Comparison of ENCODE assay signal across 2 cellular contexts in genomic region chr19:18373407-18373891, GRCh38.
TF ChIP-seq lines count a peak whose summit lies in the region.

No MANE protein-coding gene starts in this region.

TF ChIP-seq in GM23338, 12 proteins besides CTCF, POLR2A, EP300 and RAD21:
- no peak for TF ChIP-seq REST (IDR thresholded peaks at IDR 0.05; ENCODE audit: unreplicated experiment)
- no peak for TF ChIP-seq ETS1 (IDR thresholded peaks at IDR 0.05)
- TF ChIP-seq NANOG (IDR thresholded peaks at IDR 0.05; ENCODE audit: borderline replicate concordance) = no peak
- TF ChIP-seq ZNF114 (CRISPR knock-in tag; IDR thresholded peaks at IDR 0.05) = no peak
- TF ChIP-seq JUNB (IDR thresholded peaks at IDR 0.05; ENCODE audit: unreplicated experiment) = no peak
- TF ChIP-seq EZH2phosphoT487 (IDR thresholded peaks at IDR 0.05; ENCODE audit: unreplicated experiment) = no peak
- TF ChIP-seq POLR2AphosphoS5 (IDR thresholded peaks at IDR 0.05; ENCODE audit: low read depth) = no peak
- TF ChIP-seq EZH2 (IDR thresholded peaks at IDR 0.05; ENCODE audit: low read depth, unreplicated experiment) = no peak
- TF ChIP-seq ZNF462 (CRISPR knock-in tag; IDR thresholded peaks at IDR 0.05) = no peak
- TF ChIP-seq ZNF331 (CRISPR knock-in tag; IDR thresholded peaks at IDR 0.05; ENCODE audit: low read depth) = no peak
- TF ChIP-seq STAT1 (IDR thresholded peaks at IDR 0.05; ENCODE audit: unreplicated experiment) = no peak
- TF ChIP-seq CREB1 (CRISPR knock-in tag; IDR thresholded peaks at IDR 0.05; ENCODE audit: low read depth) = no peak

TF ChIP-seq in GM12891, 5 proteins besides CTCF, POLR2A, EP300 and RAD21:
- TF ChIP-seq PAX5 (IDR thresholded peaks at IDR 0.05; ENCODE audit: insufficient read depth, low read length, severe bottlenecking) (no peak), TAF1 (IDR thresholded peaks at IDR 0.05; ENCODE audit: low read depth, low read length) (no peak), POLR2AphosphoS5 (IDR thresholded peaks at IDR 0.05; ENCODE audit: low read depth, low read length) (no peak), SPI1 (IDR thresholded peaks at IDR 0.05; ENCODE audit: low read depth, low read length) (no peak), POU2F2 (IDR thresholded peaks at IDR 0.05; ENCODE audit: low read depth, low read length) (no peak)
